8 cellular contexts compared by ENCODE assay signal in genomic region chr5:79229357-79230174, GRCh38.
DNase-seq lines count a peak whose midpoint lies in the region; ATAC-seq lines count a peak whose summit lies in the region.

No MANE protein-coding gene starts in this region.

- peak; percentile 23 for DNase-seq in AG08396 (ENCODE audit: low spot score)
- DNase-seq in activated CD4-positive, alpha-beta T cell treated with anti-CD3 and anti-CD28 coated beads, Interleukin-2, amount 50 U/mL, for 48 hours, result peak; percentile 21 to 33
- no peak for DNase-seq in stimulated activated naive CD8-positive, alpha-beta T cell treated with anti-CD3 and anti-CD28 coated beads, Interleukin-15, Interleukin-2, amounts not matched to agents 100 U/mL and 50 U/mL, for 24 hours
- DNase-seq in pons (ENCODE audit: low spot score), result no peak
- no peak for DNase-seq in NOMO-1 treated with dmso at 0.1 percent for 144 hours (lab: John Stamatoyannopoulos, UW; ENCODE audit: unreplicated experiment)
- DNase-seq in caudate nucleus (lab: John Stamatoyannopoulos, UW), result no peak

- H3K27ac ChIP-seq in caudate nucleus (ENCODE audit: low read depth, low read length), result no peak overlapping the region

- peak; percentile 51 for ATAC-seq in GM18861 (IDR thresholded peaks at IDR 0.05; ENCODE audit: unreplicated experiment)
- ATAC-seq in HG03103 (IDR thresholded peaks at IDR 0.05; ENCODE audit: low read depth, unreplicated experiment), result peak; percentile 47
- peak; percentile 71 for ATAC-seq in stimulated activated naive CD8-positive, alpha-beta T cell treated with anti-CD3 and anti-CD28 coated beads, Interleukin-15, Interleukin-2, amounts not matched to agents 100 U/mL and 50 U/mL, for 24 hours

Comparison
In these comparisons a context has a peak if more than half of its experiments do, and no peak if none do; other contexts are left out.
1. DNase-seq: peak in AG08396 (single experiment) and activated CD4-positive, alpha-beta T cell treated with anti-CD3 and anti-CD28 coated beads, Interleukin-2, amount 50 U/mL, for 48 hours (2 of 2); none in stimulated activated naive CD8-positive, alpha-beta T cell treated with anti-CD3 and anti-CD28 coated beads, Interleukin-15, Interleukin-2, amounts not matched to agents 100 U/mL and 50 U/mL, for 24 hours (single experiment), pons (single experiment), NOMO-1 treated with dmso at 0.1 percent for 144 hours (single experiment) and caudate nucleus (0 of 61).
2. Peak in every context shown above with its lines, with median percentiles within 50 percentile points of each other: ATAC-seq.